In the genomic region with DNA sequence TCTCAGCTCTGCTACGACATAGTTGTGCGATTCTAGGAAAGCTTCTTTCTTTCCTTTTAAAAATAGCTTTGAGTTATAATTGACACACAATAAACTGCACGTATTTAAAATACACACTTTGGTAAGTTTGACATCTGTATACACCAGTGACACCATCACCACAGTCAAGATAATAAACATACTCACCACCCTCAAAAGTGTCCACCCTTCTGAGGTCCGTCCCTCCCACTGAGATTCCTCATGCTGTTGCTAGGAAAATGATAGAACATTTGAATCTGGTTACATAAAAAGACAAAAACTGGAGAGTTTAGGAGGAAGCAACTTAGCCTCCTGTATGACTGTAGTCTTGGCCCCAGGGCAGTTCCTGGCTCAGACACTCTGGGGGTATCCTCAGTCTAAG, we compare ENCODE assay signal across 22 cellular contexts. TPM values are rescaled to one million over a fixed set of nuclear protein-coding genes. Genes with fewer than 3 reads are reported as not detected.
DNase-seq lines count a peak whose midpoint lies in the region; ATAC-seq and TF ChIP-seq lines count a peak whose summit lies in the region.
"Had no signal": no experiment of that assay in that cellular context is flagged by ENCODE, and none has a peak within 500 bp of the region (broad histone marks: within the 10 kb centered on the region; RNA-seq: fewer than 3 reads in every experiment).

No MANE protein-coding gene starts in this region.

- no TSS peak for BruUV-seq in Calu3 (replicated peaks; lab: Mats Ljungman, UMichigan)

- no peak overlapping the region for H3K18ac ChIP-seq in mesenchymal stem cell (ENCODE audit: low read depth in 1 of 2, low read length in 2 of 2)

- no peak overlapping the region for H2BK5ac ChIP-seq in mesenchymal stem cell (ENCODE audit: low read depth, low read length, poor library complexity, severe bottlenecking)

- no peak overlapping the region for H3K23ac ChIP-seq in mesenchymal stem cell (ENCODE audit: low read length in 2 of 2)

- H3K9ac ChIP-seq in adipocyte (ENCODE audit: low read length) (peak overlapping the region; percentile 42), mesenchymal stem cell (ENCODE audit: low read length) (peak overlapping the region; percentile 35)

- H3K4me3 Mint-ChIP-seq in Calu3 (ENCODE audit: low read depth, unreplicated experiment), result no peak overlapping the region

- H3K4ac ChIP-seq in mesenchymal stem cell (ENCODE audit: low read depth in 1 of 2, low read length in 2 of 2), result no peak overlapping the region

- H3K79me1 ChIP-seq in mesenchymal stem cell (replicated peaks; ENCODE audit: low read length, poor library complexity, severe bottlenecking), result no peaks in the 10 kb centered on the region

- H2BK120ac ChIP-seq in mesenchymal stem cell (ENCODE audit: low read depth, low read length), result no peak overlapping the region

- no peak for ATAC-seq in left lung
- ATAC-seq in psoas muscle, result no peak

- H2AFZ ChIP-seq in mesenchymal stem cell (ENCODE audit: low read depth, low read length), result no peak overlapping the region

- no peaks in the 10 kb centered on the region for H3K9me3 Mint-ChIP-seq in Calu3 (ENCODE audit: low read depth, unreplicated experiment)

- H3K4me3 ChIP-seq in adipocyte (ENCODE audit: low read length) (no peak overlapping the region), mesenchymal stem cell (ENCODE audit: insufficient read depth in 1 of 2, low read depth in 1 of 2, low read length in 2 of 2) (no peak overlapping the region), left lung (no peak overlapping the region), psoas muscle (no peak overlapping the region)

- no peaks in the 10 kb centered on the region for H3K27me3 Mint-ChIP-seq in Calu3 (ENCODE audit: unreplicated experiment)

- DNase-seq in Calu3 (no peak), M059J (ENCODE audit: low read depth) (peak; percentile 44), adipocyte (ENCODE audit: low read depth) (no peak), mesenchymal stem cell (no peak), left lung (no peak), psoas muscle (no peak), NCI-H2171 treated with DMSO at 0.1 percent for 48 hours (lab: John Stamatoyannopoulos, UW) (no peak), NOMO-1 treated with DMSO at 0.1 percent for 48 hours (lab: John Stamatoyannopoulos, UW; ENCODE audit: unreplicated experiment) (no peak)
- DNase-seq: COR-L47, DMS153, GOT3, KG1, NCI-H1048, NCI-H146, NCI-H2081, NCI-H510A treated with DMSO at 0.1 percent for 48 hours, NCI-H82, RPMI8226, SIG-M5 had no signal

- 85% methylated on average over 4 of the region's 4 CpGs for WGBS in mesenchymal stem cell
- WGBS in psoas muscle, 3 donors, result 78 to 84% (median 79%) methylated on average over 4 of the region's 4 CpGs

- peak overlapping the region in 1 of 2 experiments; percentile 42 for H2BK12ac ChIP-seq in mesenchymal stem cell (ENCODE audit: low read length in 2 of 2)

- no peaks in the 10 kb centered on the region for H3K27me3 ChIP-seq in adipocyte (replicated peaks; ENCODE audit: control insufficient read depth, insufficient read depth, low read length)
- H3K27me3 ChIP-seq in mesenchymal stem cell (ENCODE audit: control insufficient read depth in 1 of 2, insufficient read depth in 1 of 2, low read length in 2 of 2), result no peaks in the 10 kb centered on the region
- no peaks in the 10 kb centered on the region for H3K27me3 ChIP-seq in left lung
- no peaks in the 10 kb centered on the region for H3K27me3 ChIP-seq in psoas muscle (ENCODE audit: insufficient read depth in 3 of 3, low read length in 2 of 3)

- no peak overlapping the region for H3K4me2 ChIP-seq in mesenchymal stem cell (ENCODE audit: low read length, poor library complexity, severe bottlenecking)

- H3K36me3 ChIP-seq in adipocyte (ENCODE audit: control insufficient read depth, insufficient read depth, low read length, severe bottlenecking), result no peaks in the 10 kb centered on the region
- H3K36me3 ChIP-seq in mesenchymal stem cell (ENCODE audit: control insufficient read depth in 1 of 2, insufficient read depth in 2 of 2, low read depth in 1 of 2, low read length in 2 of 2), result no peaks in the 10 kb centered on the region
- no peaks in the 10 kb centered on the region for H3K36me3 ChIP-seq in left lung
- H3K36me3 ChIP-seq in psoas muscle (ENCODE audit: insufficient read depth in 1 of 2, low read depth in 1 of 2), result no peaks in the 10 kb centered on the region

- no peaks in the 10 kb centered on the region for H3K9me3 ChIP-seq in adipocyte (ENCODE audit: control insufficient read depth, low read length)
- H3K9me3 ChIP-seq in mesenchymal stem cell (ENCODE audit: control insufficient read depth, low read length), result no peaks in the 10 kb centered on the region
- no peaks in the 10 kb centered on the region for H3K9me3 ChIP-seq in left lung
- no peaks in the 10 kb centered on the region for H3K9me3 ChIP-seq in psoas muscle

- TF ChIP-seq CTCF in Calu3 (IDR thresholded peaks at IDR 0.05; ENCODE audit: unreplicated experiment) (no peak), left lung (IDR thresholded peaks at IDR 0.05) (no peak), psoas muscle (IDR thresholded peaks at IDR 0.05) (no peak)

- no peak overlapping the region for H4K91ac ChIP-seq in mesenchymal stem cell (ENCODE audit: low read length)

- H3K4me1 ChIP-seq in adipocyte (ENCODE audit: control insufficient read depth, insufficient read depth, low read length), result peaks cover 1% of the 10 kb centered on the region
- H3K4me1 ChIP-seq in mesenchymal stem cell (ENCODE audit: control insufficient read depth, insufficient read depth, low read depth, low read length), result no peaks in the 10 kb centered on the region
- H3K4me1 ChIP-seq in left lung, result no peaks in the 10 kb centered on the region
- no peaks in the 10 kb centered on the region for H3K4me1 ChIP-seq in psoas muscle

- H2AK5ac ChIP-seq in mesenchymal stem cell (ENCODE audit: low read length, severe bottlenecking), result no peak overlapping the region

- H3K27ac ChIP-seq in mesenchymal stem cell (ENCODE audit: low read length, poor library complexity, severe bottlenecking), result no peak overlapping the region
- no peak overlapping the region for H3K27ac ChIP-seq in left lung
- H3K27ac ChIP-seq in psoas muscle, result no peak overlapping the region
- H3K27ac ChIP-seq: C4-2B had no signal

- H4K8ac ChIP-seq in mesenchymal stem cell (ENCODE audit: low read length), result peak overlapping the region; percentile 30

- H3K4me1 Mint-ChIP-seq in Calu3 (ENCODE audit: low read depth, unreplicated experiment), result peaks cover 35% of the 10 kb centered on the region

- peak overlapping the region; percentile 83 for H3K27ac Mint-ChIP-seq in Calu3 (ENCODE audit: unreplicated experiment)

- peaks cover 8% of the 10 kb centered on the region for H3K36me3 Mint-ChIP-seq in Calu3 (ENCODE audit: insufficient read depth, unreplicated experiment)

- H2BK15ac ChIP-seq in mesenchymal stem cell (ENCODE audit: low read depth, poor library complexity, severe bottlenecking), result no peak overlapping the region

- CTCF ChIA-PET in Calu3 (lab: Charles Lee), result interaction anchor here (0.6 to 2.1 kb wide), 10 partner anchors 32 to 373 kb away, joined by 3 to 27 read pairs (median 4); a partner anchor contains a TSS

- H3K14ac ChIP-seq in mesenchymal stem cell (ENCODE audit: low read length in 2 of 2), result no peak overlapping the region

- intact Hi-C loops in Calu3 (cut with micrococcal nuclease; ENCODE audit: unreplicated experiment) (no loop called here), left lung (cut with DNase I) (no loop called here), psoas muscle (cut with DNase I) (loop anchor here in 1 of 2 donors (5.0 kb wide), 1 partner anchor 150 kb away; no protein-coding TSS in a partner anchor)

RNA-seq across cellular contexts. Expression of a gene that starts 17.2 kb away (rescaled TPM):
- total RNA-seq in Calu3 (2022) (not detected in 2 replicates), left lung (under 1 TPM; 0.52 to 0.60 TPM), psoas muscle (not detected)
- total RNA-seq in M059J (2014; rRNA removed; shearing (Covaris generic)), result not detected in 2 replicates
- not detected for polyA plus RNA-seq in mesenchymal stem cell (2013, experiment 1 of 2)
- polyA plus RNA-seq in mesenchymal stem cell (2013, experiment 2 of 2), result not detected
- polyA plus RNA-seq in psoas muscle, result under 1 TPM in 1 of 3 donors, not detected in 2; 0.09 TPM
- total RNA-seq: A673, MCF 10A had no signal

RNA-seq across cellular contexts. Expression of a gene that starts 48.2 kb away (rescaled TPM):
- total RNA-seq in Calu3 (2022) (122 and 147 TPM in 2 replicates), left lung (10 to 100 TPM in 1 of 2 donors, 1 to 10 TPM in 1; 6.5 to 12.0 TPM), psoas muscle (under 1 TPM; 0.08 to 0.17 (median 0.15) TPM)
- 118 and 125 TPM in 2 replicates for total RNA-seq in M059J (2014; rRNA removed; shearing (Covaris generic))
- 51.1 TPM for polyA plus RNA-seq in mesenchymal stem cell (2013, experiment 1 of 2)
- 51.8 TPM for polyA plus RNA-seq in mesenchymal stem cell (2013, experiment 2 of 2)
- polyA plus RNA-seq in psoas muscle, result under 1 TPM; 0.04 to 0.06 (median 0.05) TPM
